11 cellular contexts compared by ENCODE assay signal in genomic region chr14:23829736-23830474, GRCh38.
DNase-seq lines count a peak whose midpoint lies in the region; ATAC-seq and TF ChIP-seq lines count a peak whose summit lies in the region.
"Had no signal": no experiment of that assay in that cellular context is flagged by ENCODE, and none has a peak within 500 bp of the region (broad histone marks: within the 10 kb centered on the region; RNA-seq: fewer than 3 reads in every experiment).

No MANE protein-coding gene starts in this region.

- no peak for TF ChIP-seq POLR2A in heart left ventricle (IDR thresholded peaks at IDR 0.05)
- no peak for TF ChIP-seq POLR2A in transverse colon (IDR thresholded peaks at IDR 0.05)

- no peak overlapping the region for H3K27ac ChIP-seq in heart left ventricle
- H3K27ac ChIP-seq in right atrium auricular region, result no peak overlapping the region
- H3K27ac ChIP-seq in transverse colon, result peak overlapping the region in 2 of 4 donors; percentile 27 to 31
- H3K27ac ChIP-seq: C4-2B, Peyer's patch had no signal

- TF ChIP-seq CTCF in heart left ventricle (IDR thresholded peaks at IDR 0.05) (no peak), right atrium auricular region (IDR thresholded peaks at IDR 0.05) (no peak), transverse colon (IDR thresholded peaks at IDR 0.05) (no peak)

- no peaks in the 10 kb centered on the region for H3K9me3 ChIP-seq in heart left ventricle
- H3K9me3 ChIP-seq in right atrium auricular region, result no peaks in the 10 kb centered on the region
- no peaks in the 10 kb centered on the region for H3K9me3 ChIP-seq in transverse colon
- H3K9me3 ChIP-seq: Peyer's patch had no signal

- no peak overlapping the region for H3K4me3 ChIP-seq in heart left ventricle
- no peak overlapping the region for H3K4me3 ChIP-seq in right atrium auricular region
- no peak overlapping the region for H3K4me3 ChIP-seq in transverse colon
- H3K4me3 ChIP-seq: Peyer's patch had no signal

- H3K27me3 ChIP-seq in heart left ventricle, result no peaks in the 10 kb centered on the region
- H3K27me3 ChIP-seq in right atrium auricular region, result no peaks in the 10 kb centered on the region
- no peaks in the 10 kb centered on the region for H3K27me3 ChIP-seq in transverse colon
- H3K27me3 ChIP-seq: Peyer's patch had no signal

- 57 to 61% (median 59%) methylated on average over 2 of the region's 2 CpGs for WGBS in heart left ventricle, 4 donors
- whole genome bisulfite sequencing in transverse colon (ENCODE audit: low coverage in 1 of 2), 2 donors, result 17% methylated on average over 2 of the region's 2 CpGs; no CpG with 5 or more reads in 1 of the 2 donors

- H3K4me1 ChIP-seq in heart left ventricle, result peaks cover 0 to 17% (median 0%) of the 10 kb centered on the region in 12 donors
- no peaks in the 10 kb centered on the region for H3K4me1 ChIP-seq in right atrium auricular region
- peaks cover 7 to 28% (median 11%) of the 10 kb centered on the region in 4 donors for H3K4me1 ChIP-seq in transverse colon

- in situ Hi-C loops in transverse colon (cut with MboI; ENCODE audit: low pct_ligation_motif_present in 1 of 4, low pct_unique_long_range_greater_than_20kb in 1 of 4, low sequenced_read_pairs in 3 of 4), result no loop called here

- peak in 1 of 5 donors; percentile 7 for DNase-seq in heart left ventricle
- DNase-seq in right atrium auricular region (ENCODE audit: low spot score), result no peak
- peak; percentile 60 for DNase-seq in glomerular endothelial cell (ENCODE audit: extremely low read depth, low read depth, low spot score)
- DNase-seq in transverse colon, result peak; percentile 43
- no peak for DNase-seq in NCI-H1694 treated with DMSO at 0.1 percent for 48 hours (lab: John Stamatoyannopoulos, UW)
- no peak for DNase-seq in NCI-H2029 (lab: John Stamatoyannopoulos, UW)
- no peak for DNase-seq in T-helper 2 cell
- DNase-seq: activated T-cell treated with anti-CD3 and anti-CD28 coated beads, Interleukin-2, amount 50 U/mL, for 72 hours had no signal

- no peak for TF ChIP-seq EP300 in transverse colon (IDR thresholded peaks at IDR 0.05; ENCODE audit: low read depth)

- intact Hi-C loops in heart left ventricle (cut with DNase I) (no loop called here), transverse colon (cut with DNase I; ENCODE audit: low total_unique reads) (no loop called here)

- ATAC-seq in heart left ventricle, result peak in 3 of 4 donors; percentile 64 to 92 (median 66)
- ATAC-seq in SK-N-SH treated with all-trans-retinoic acid at 6 μM for 48 hours, result peak; percentile 99
- ATAC-seq: activated T-cell treated with anti-CD3 and anti-CD28 coated beads, Interleukin-2, amount 50 U/mL, for 72 hours had no signal

- H3K36me3 ChIP-seq in heart left ventricle (no peaks in the 10 kb centered on the region), right atrium auricular region (no peaks in the 10 kb centered on the region), transverse colon (no peaks in the 10 kb centered on the region)
- H3K36me3 ChIP-seq: Peyer's patch had no signal

TF ChIP-seq in SK-N-SH treated with all-trans-retinoic acid at 6 μM for 48 hours, 23 proteins besides CTCF, POLR2A, EP300 and RAD21:
- TF ChIP-seq ISL1 (CRISPR knock-in tag; IDR thresholded peaks at IDR 0.05) (no peak), TSHZ2 (CRISPR knock-in tag; IDR thresholded peaks at IDR 0.05) (no peak), ZNF565 (CRISPR knock-in tag; conservative IDR thresholded peaks at IDR 0.05; ENCODE audit: low read depth) (no peak), ARNTL (CRISPR knock-in tag; IDR thresholded peaks at IDR 0.05; ENCODE audit: borderline replicate concordance, low read depth) (no peak), ZFP3 (CRISPR knock-in tag; IDR thresholded peaks at IDR 0.05) (no peak), ZNF70 (CRISPR knock-in tag; IDR thresholded peaks at IDR 0.05) (no peak), OSR1 (CRISPR knock-in tag; IDR thresholded peaks at IDR 0.05) (no peak), CSDC2 (CRISPR knock-in tag; IDR thresholded peaks at IDR 0.05) (no peak), CSRNP3 (CRISPR knock-in tag; IDR thresholded peaks at IDR 0.05) (no peak), RARB (CRISPR knock-in tag; IDR thresholded peaks at IDR 0.05) (no peak), PATZ1 (CRISPR knock-in tag; IDR thresholded peaks at IDR 0.05; ENCODE audit: borderline replicate concordance) (no peak), TOX (CRISPR knock-in tag; IDR thresholded peaks at IDR 0.05; ENCODE audit: borderline replicate concordance) (no peak), ESRRG (CRISPR knock-in tag; IDR thresholded peaks at IDR 0.05) (no peak), ZC3H10 (CRISPR knock-in tag; IDR thresholded peaks at IDR 0.05) (no peak)

Comparison
In these comparisons a context has a peak if more than half of its experiments do, and no peak if none do; other contexts are left out.
1. DNase-seq: peak in glomerular endothelial cell (single experiment) and transverse colon (single experiment); none in right atrium auricular region (single experiment), NCI-H1694 treated with DMSO at 0.1 percent for 48 hours (single experiment), NCI-H2029 (single experiment) and T-helper 2 cell (0 of 5).